ENCODE assay signal across 8 cellular contexts in the genomic region with DNA sequence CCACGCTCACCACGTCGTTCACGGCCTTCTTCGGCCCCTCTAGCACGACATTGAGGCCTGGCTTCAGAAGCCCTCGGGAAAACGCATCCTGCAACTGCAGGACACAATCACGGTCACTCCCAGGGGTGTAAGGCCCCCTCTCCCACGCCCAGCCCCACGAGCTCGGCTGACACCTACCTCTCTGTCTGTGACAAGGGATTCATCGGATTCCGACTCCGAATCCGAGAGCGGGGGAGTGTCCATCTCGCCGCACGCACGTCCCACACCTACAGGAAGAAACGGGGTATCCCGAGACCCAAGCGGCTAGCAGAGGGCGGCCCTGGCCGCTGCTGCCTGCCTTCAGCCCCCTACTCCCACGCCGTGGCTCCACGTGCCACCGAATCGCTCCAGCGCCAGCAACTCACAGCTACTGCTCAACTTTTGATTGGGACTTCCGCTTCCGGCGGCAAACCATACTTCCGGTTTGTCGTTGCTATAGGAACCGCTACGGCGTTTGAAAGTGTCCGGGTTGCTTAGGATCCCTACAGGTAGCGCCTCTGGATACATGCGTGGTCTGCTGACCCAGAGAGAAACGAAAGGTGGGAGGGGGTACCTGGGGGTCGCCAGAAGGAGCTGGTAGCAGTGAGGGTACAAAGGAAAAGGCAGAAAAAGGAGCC. TPM values are rescaled to one million over a fixed set of nuclear protein-coding genes. Genes with fewer than 3 reads are reported as not detected.
DNase-seq lines count a peak whose midpoint lies in the region; ATAC-seq, FAIRE-seq and TF ChIP-seq lines count a peak whose summit lies in the region.

CFAP57 (plus strand) TSS at position 455 of the 656 bp plus-strand sequence. CDS start 424 bp downstream, outside the sequence.
EBNA1BP2 (minus strand) TSS at position 415 of the 656 bp plus-strand sequence; CDS start at position 243, 172 bp downstream.

- no peak for TF ChIP-seq CTCF in endothelial cell (IDR thresholded peaks at IDR 0.05; ENCODE audit: unreplicated experiment)

- peaks cover 6% of the 10 kb centered on the region for H3K4me1 Mint-ChIP-seq in endothelial cell (ENCODE audit: unreplicated experiment)

- in situ Hi-C loops in Caki2 (cut with HindIII; ENCODE audit: low pct_unique_long_range_greater_than_20kb, low sequenced_read_pairs) = no loop called here

- peaks cover 38% of the 10 kb centered on the region for H3K36me3 Mint-ChIP-seq in endothelial cell (ENCODE audit: low read depth, unreplicated experiment)

- peaks cover 2% of the 10 kb centered on the region for H3K27me3 Mint-ChIP-seq in endothelial cell (ENCODE audit: unreplicated experiment)

- peak within 1 kb of the TSS; percentile 86 for H3K27ac ChIP-seq in mesodermal cell (ENCODE audit: low read depth, low read length, severe bottlenecking)

- 1% methylated on average over 36 to 44 of the region's 45 CpGs for WGBS in mesodermal cell (ENCODE audit: insufficient coverage in 2 of 2), 2 experiments

- peaks cover 4% of the 10 kb centered on the region for H3K4me1 ChIP-seq in mesodermal cell (ENCODE audit: control insufficient read depth, insufficient read depth, low read length, poor library complexity, severe bottlenecking)

- FAIRE-seq in HTR-8/SVneo (lab: Jason Lieb, UNC) = no peak

- H3K9me3 Mint-ChIP-seq in endothelial cell (ENCODE audit: unreplicated experiment) = no peaks in the 10 kb centered on the region

- peak; percentile 88 for ATAC-seq in GM21390 (IDR thresholded peaks at IDR 0.05; ENCODE audit: unreplicated experiment)

- H3K4me3 ChIP-seq in mesodermal cell (ENCODE audit: extremely low read depth, insufficient read depth, low read length, poor library complexity, severe bottlenecking) = peak within 1 kb of the TSS; percentile 86

- peak within 1 kb of the TSS; percentile 97 for H3K4me3 Mint-ChIP-seq in endothelial cell (ENCODE audit: unreplicated experiment)

- peaks cover 5% of the 10 kb centered on the region for H3K9me3 ChIP-seq in mesodermal cell (ENCODE audit: control insufficient read depth, low read length)

- H3K36me3 ChIP-seq in mesodermal cell (ENCODE audit: control insufficient read depth, insufficient read depth, low read length) = peaks cover 39% of the 10 kb centered on the region

- peak; percentile 86 for DNase-seq in Caki2 (ENCODE audit: low read depth)
- peak; percentile 89 for DNase-seq in HTR-8/SVneo (ENCODE audit: insufficient read length, low spot score)
- peak; percentile 88 to 91 for DNase-seq in NOMO-1 (lab: John Stamatoyannopoulos, UW; ENCODE audit: unreplicated experiment in 2 of 2)
- DNase-seq in activated CD8-positive, alpha-beta memory T cell treated with anti-CD3 and anti-CD28 coated beads for 48 hours (ENCODE audit: low read depth in 2 of 3, low spot score in 2 of 3) = peak; percentile 76 to 81 (median 77)
- DNase-seq in endothelial cell (ENCODE audit: low spot score) = peak; percentile 85
- peak; percentile 86 for DNase-seq in stimulated activated CD8-positive, alpha-beta memory T cell treated with anti-CD3 and anti-CD28 coated beads, Interleukin-15, amount 100 ng/mL, for 1 hour (ENCODE audit: low read depth)

- peak within 1 kb of the TSS; percentile 96 for H3K27ac Mint-ChIP-seq in endothelial cell (ENCODE audit: unreplicated experiment)

RNA-seq across cellular contexts. Expression of gene CFAP57, which starts in this region (rescaled TPM):
- total RNA-seq in Caki2 (2014; rRNA removed; shearing (Covaris generic); ENCODE audit: low replicate concordance) = 0.06 and 2.1 TPM in 2 replicates
- 0.49 TPM for total RNA-seq in endothelial cell (ENCODE audit: unreplicated experiment)
- 0.77 TPM for polyA plus RNA-seq in mesodermal cell (2013, experiment 1 of 2)
- polyA plus RNA-seq in mesodermal cell (2013, experiment 2 of 2) = 0.76 TPM

RNA-seq across cellular contexts. Expression of gene EBNA1BP2, which starts in this region (rescaled TPM):
- total RNA-seq in Caki2 (2014; rRNA removed; shearing (Covaris generic); ENCODE audit: low replicate concordance) = 135 and 181 TPM in 2 replicates
- total RNA-seq in endothelial cell (ENCODE audit: unreplicated experiment) = 41.1 TPM
- 102 TPM for polyA plus RNA-seq in mesodermal cell (2013, experiment 1 of 2)
- polyA plus RNA-seq in mesodermal cell (2013, experiment 2 of 2) = 103 TPM

Comparison
In these comparisons a context has a peak if more than half of its experiments do, and no peak if none do; other contexts are left out.
1. Peak in every context shown above with its lines: DNase-seq, ATAC-seq, H3K4me3 ChIP-seq and H3K27ac ChIP-seq.